In the genomic region with DNA sequence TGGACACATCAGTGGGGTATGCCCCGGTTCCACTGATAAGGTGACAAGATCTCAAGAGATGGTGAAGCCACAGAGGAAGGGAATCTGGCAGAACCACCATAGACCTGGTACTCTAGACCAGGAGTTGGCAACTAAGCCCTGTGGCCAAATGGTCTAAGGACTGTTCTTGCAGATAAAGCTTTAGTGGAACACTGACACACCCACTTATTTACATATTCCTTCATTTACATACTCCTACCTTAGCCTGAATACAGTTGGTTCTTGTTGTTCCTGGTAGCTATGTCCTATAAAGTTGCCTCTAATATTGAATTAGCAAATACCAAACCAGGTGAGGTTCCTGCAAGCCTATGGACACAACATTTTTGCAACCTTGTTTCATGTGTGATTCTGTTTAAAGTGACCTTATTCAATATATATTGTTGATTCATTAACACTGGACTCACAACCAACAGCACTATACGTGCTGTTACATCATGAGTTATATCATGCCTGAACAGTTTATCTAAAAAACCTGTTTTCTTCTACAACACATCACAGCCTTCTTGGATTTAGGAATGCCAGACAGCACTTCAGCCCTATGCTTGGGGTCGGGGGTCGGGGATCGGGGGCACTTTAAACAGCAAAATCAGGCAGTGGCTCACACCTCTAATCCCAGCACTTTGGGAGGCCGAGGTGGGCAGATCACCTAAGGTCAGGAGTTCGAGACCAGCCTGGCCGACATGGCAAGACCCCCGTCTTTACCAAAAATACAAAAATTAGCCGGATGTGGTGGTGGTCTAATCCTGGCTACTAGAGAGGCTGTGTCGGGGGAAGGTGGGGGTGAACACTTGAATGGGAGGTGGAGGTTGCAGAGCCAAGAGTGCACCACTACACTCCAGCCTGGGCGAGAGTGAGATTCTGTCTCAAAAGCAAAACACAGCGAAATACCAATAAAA, we compare ENCODE assay signal across 1 cellular context.
TF ChIP-seq lines count a peak whose summit lies in the region.

No MANE protein-coding gene starts in this region.

TF ChIP-seq in K562, 482 proteins besides CTCF, POLR2A, EP300 and RAD21 (continues in another document):
- TF ChIP-seq HDGF (IDR thresholded peaks at IDR 0.05) (no peak), KLF13 (tag; IDR thresholded peaks at IDR 0.05; ENCODE audit: borderline replicate concordance, low read depth) (peak; percentile 73; the same call in 1 of the 2 replicates), EP400 (IDR thresholded peaks at IDR 0.05) (peak; percentile 13; the same call in 1 of the 2 replicates), OTX1 (CRISPR knock-in tag; IDR thresholded peaks at IDR 0.05) (0 out of 2 replicates have a peak, but pooled peaks have one; percentile 47), CCAR2 (IDR thresholded peaks at IDR 0.05; ENCODE audit: low read depth, low read length) (no peak), CREM (IDR thresholded peaks at IDR 0.05; ENCODE audit: low read depth) (0 out of 2 replicates have a peak, but pooled peaks have one; percentile 11), PML (IDR thresholded peaks at IDR 0.05; ENCODE audit: low read length) (peak; percentile 97), HDAC2 (IDR thresholded peaks at IDR 0.05) (peak; percentile 55; the same call in 1 of the 2 replicates), ATF7 (IDR thresholded peaks at IDR 0.05) (peak; percentile 52; the same call in 1 of the 2 replicates), DPF2 (IDR thresholded peaks at IDR 0.05) (peak; percentile 64), CC2D1A (IDR thresholded peaks at IDR 0.05) (no peak), MXI1 (IDR thresholded peaks at IDR 0.05; ENCODE audit: low read depth, low read length) (no peak), SREBF1 (IDR thresholded peaks at IDR 0.05; ENCODE audit: borderline replicate concordance, low read depth, low read length) (no peak), SUPT5H (IDR thresholded peaks at IDR 0.05) (peak; percentile 61; the same call in 1 of the 2 replicates), HMG20A (CRISPR knock-in tag; conservative IDR thresholded peaks at IDR 0.05) (no peak), THRAP3 (IDR thresholded peaks at IDR 0.05; ENCODE audit: borderline replicate concordance) (no peak), CREBBP (IDR thresholded peaks at IDR 0.05; ENCODE audit: low read depth, low read length) (no peak), ZNF76 (CRISPR knock-in tag; IDR thresholded peaks at IDR 0.05; ENCODE audit: borderline replicate concordance) (no peak), ZBTB17 (CRISPR knock-in tag; IDR thresholded peaks at IDR 0.05) (0 out of 2 replicates have a peak, but pooled peaks have one; percentile 35), NR2C2 (CRISPR knock-in tag; IDR thresholded peaks at IDR 0.05) (no peak), NR2C2 (tag; IDR thresholded peaks at IDR 0.05) (peak; percentile 55; the same call in 1 of the 2 replicates), MBD2 (IDR thresholded peaks at IDR 0.05; ENCODE audit: borderline replicate concordance, low read depth) (peak; percentile 33; the same call in 1 of the 2 replicates), NCOA1 (IDR thresholded peaks at IDR 0.05; ENCODE audit: low read depth) (no peak), SNIP1 (IDR thresholded peaks at IDR 0.05; ENCODE audit: low read depth) (no peak), MYC (IDR thresholded peaks at IDR 0.05; ENCODE audit: low read depth, low read length) (0 out of 2 replicates have a peak, but pooled peaks have one; percentile 16), MYC (CRISPR knock-in tag; IDR thresholded peaks at IDR 0.05; ENCODE audit: borderline replicate concordance, low read depth) (no peak)
- TF ChIP-seq, protein P1, sequence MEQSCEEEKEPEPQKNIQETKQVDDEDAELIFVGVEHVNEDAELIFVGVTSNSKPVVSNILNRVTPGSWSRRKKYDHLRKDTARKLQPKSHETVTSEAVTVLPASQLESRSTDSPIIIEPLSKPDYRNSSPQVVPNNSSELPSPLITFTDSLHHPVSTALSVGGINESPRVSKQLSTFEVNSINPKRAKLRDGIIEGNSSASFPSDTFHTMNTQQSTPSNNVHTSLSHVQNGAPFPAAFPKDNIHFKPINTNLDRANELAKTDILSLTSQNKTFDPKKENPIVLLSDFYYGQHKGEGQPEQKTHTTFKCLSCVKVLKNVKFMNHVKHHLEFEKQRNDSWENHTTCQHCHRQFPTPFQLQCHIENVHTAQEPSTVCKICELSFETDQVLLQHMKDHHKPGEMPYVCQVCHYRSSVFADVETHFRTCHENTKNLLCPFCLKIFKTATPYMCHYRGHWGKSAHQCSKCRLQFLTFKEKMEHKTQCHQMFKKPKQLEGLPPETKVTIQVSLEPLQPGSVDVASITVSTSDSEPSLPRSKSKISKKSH (CRISPR knock-in tag; IDR thresholded peaks at IDR 0.05), result no peak
- TF ChIP-seq, protein P2, sequence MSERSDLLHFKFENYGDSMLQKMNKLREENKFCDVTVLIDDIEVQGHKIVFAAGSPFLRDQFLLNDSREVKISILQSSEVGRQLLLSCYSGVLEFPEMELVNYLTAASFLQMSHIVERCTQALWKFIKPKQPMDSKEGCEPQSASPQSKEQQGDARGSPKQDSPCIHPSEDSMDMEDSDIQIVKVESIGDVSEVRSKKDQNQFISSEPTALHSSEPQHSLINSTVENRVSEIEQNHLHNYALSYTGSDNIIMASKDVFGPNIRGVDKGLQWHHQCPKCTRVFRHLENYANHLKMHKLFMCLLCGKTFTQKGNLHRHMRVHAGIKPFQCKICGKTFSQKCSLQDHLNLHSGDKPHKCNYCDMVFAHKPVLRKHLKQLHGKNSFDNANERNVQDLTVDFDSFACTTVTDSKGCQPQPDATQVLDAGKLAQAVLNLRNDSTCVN (CRISPR knock-in tag; IDR thresholded peaks at IDR 0.05), result peak; percentile 72; the same call in 1 of the 2 replicates
- TF ChIP-seq, protein P3, sequence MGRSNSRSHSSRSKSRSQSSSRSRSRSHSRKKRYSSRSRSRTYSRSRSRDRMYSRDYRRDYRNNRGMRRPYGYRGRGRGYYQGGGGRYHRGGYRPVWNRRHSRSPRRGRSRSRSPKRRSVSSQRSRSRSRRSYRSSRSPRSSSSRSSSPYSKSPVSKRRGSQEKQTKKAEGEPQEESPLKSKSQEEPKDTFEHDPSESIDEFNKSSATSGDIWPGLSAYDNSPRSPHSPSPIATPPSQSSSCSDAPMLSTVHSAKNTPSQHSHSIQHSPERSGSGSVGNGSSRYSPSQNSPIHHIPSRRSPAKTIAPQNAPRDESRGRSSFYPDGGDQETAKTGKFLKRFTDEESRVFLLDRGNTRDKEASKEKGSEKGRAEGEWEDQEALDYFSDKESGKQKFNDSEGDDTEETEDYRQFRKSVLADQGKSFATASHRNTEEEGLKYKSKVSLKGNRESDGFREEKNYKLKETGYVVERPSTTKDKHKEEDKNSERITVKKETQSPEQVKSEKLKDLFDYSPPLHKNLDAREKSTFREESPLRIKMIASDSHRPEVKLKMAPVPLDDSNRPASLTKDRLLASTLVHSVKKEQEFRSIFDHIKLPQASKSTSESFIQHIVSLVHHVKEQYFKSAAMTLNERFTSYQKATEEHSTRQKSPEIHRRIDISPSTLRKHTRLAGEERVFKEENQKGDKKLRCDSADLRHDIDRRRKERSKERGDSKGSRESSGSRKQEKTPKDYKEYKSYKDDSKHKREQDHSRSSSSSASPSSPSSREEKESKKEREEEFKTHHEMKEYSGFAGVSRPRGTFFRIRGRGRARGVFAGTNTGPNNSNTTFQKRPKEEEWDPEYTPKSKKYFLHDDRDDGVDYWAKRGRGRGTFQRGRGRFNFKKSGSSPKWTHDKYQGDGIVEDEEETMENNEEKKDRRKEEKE (IDR thresholded peaks at IDR 0.05; ENCODE audit: borderline replicate concordance in 1 of 2, control insufficient read depth in 1 of 2, low read depth in 2 of 2, low read length in 1 of 2), result peak in 1 of 2 experiments; percentile 94; a peak in 2 of 4 replicates
- TF ChIP-seq, protein P4, sequence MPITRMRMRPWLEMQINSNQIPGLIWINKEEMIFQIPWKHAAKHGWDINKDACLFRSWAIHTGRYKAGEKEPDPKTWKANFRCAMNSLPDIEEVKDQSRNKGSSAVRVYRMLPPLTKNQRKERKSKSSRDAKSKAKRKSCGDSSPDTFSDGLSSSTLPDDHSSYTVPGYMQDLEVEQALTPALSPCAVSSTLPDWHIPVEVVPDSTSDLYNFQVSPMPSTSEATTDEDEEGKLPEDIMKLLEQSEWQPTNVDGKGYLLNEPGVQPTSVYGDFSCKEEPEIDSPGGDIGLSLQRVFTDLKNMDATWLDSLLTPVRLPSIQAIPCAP (CRISPR knock-in tag; IDR thresholded peaks at IDR 0.05; ENCODE audit: borderline replicate concordance), result no peak
- TF ChIP-seq, protein P5, sequence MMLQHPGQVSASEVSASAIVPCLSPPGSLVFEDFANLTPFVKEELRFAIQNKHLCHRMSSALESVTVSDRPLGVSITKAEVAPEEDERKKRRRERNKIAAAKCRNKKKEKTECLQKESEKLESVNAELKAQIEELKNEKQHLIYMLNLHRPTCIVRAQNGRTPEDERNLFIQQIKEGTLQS (IDR thresholded peaks at IDR 0.05), result peak; percentile 49; the same call in 1 of the 2 replicates
- TF ChIP-seq, protein P5 (CRISPR knock-in tag; conservative IDR thresholded peaks at IDR 0.05), result 0 out of 2 replicates have a peak, but pooled peaks have one; percentile 26
- TF ChIP-seq, protein P6, sequence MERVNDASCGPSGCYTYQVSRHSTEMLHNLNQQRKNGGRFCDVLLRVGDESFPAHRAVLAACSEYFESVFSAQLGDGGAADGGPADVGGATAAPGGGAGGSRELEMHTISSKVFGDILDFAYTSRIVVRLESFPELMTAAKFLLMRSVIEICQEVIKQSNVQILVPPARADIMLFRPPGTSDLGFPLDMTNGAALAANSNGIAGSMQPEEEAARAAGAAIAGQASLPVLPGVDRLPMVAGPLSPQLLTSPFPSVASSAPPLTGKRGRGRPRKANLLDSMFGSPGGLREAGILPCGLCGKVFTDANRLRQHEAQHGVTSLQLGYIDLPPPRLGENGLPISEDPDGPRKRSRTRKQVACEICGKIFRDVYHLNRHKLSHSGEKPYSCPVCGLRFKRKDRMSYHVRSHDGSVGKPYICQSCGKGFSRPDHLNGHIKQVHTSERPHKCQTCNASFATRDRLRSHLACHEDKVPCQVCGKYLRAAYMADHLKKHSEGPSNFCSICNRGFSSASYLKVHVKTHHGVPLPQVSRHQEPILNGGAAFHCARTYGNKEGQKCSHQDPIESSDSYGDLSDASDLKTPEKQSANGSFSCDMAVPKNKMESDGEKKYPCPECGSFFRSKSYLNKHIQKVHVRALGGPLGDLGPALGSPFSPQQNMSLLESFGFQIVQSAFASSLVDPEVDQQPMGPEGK (CRISPR knock-in tag; IDR thresholded peaks at IDR 0.05; ENCODE audit: borderline replicate concordance), result no peak
- TF ChIP-seq, protein P7, sequence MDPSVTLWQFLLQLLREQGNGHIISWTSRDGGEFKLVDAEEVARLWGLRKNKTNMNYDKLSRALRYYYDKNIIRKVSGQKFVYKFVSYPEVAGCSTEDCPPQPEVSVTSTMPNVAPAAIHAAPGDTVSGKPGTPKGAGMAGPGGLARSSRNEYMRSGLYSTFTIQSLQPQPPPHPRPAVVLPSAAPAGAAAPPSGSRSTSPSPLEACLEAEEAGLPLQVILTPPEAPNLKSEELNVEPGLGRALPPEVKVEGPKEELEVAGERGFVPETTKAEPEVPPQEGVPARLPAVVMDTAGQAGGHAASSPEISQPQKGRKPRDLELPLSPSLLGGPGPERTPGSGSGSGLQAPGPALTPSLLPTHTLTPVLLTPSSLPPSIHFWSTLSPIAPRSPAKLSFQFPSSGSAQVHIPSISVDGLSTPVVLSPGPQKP (CRISPR knock-in tag; IDR thresholded peaks at IDR 0.05), result no peak
- TF ChIP-seq, protein P8, sequence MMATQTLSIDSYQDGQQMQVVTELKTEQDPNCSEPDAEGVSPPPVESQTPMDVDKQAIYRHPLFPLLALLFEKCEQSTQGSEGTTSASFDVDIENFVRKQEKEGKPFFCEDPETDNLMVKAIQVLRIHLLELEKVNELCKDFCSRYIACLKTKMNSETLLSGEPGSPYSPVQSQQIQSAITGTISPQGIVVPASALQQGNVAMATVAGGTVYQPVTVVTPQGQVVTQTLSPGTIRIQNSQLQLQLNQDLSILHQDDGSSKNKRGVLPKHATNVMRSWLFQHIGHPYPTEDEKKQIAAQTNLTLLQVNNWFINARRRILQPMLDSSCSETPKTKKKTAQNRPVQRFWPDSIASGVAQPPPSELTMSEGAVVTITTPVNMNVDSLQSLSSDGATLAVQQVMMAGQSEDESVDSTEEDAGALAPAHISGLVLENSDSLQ (IDR thresholded peaks at IDR 0.05), result no peak
- TF ChIP-seq, protein P9, sequence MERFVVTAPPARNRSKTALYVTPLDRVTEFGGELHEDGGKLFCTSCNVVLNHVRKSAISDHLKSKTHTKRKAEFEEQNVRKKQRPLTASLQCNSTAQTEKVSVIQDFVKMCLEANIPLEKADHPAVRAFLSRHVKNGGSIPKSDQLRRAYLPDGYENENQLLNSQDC (CRISPR knock-in tag; IDR thresholded peaks at IDR 0.05), result peak; percentile 64; the same call in 1 of the 2 replicates
- TF ChIP-seq, protein P10, sequence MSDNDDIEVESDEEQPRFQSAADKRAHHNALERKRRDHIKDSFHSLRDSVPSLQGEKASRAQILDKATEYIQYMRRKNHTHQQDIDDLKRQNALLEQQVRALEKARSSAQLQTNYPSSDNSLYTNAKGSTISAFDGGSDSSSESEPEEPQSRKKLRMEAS (CRISPR knock-in tag; IDR thresholded peaks at IDR 0.05), result 0 out of 2 replicates have a peak, but pooled peaks have one; percentile 1
- TF ChIP-seq, protein P11, sequence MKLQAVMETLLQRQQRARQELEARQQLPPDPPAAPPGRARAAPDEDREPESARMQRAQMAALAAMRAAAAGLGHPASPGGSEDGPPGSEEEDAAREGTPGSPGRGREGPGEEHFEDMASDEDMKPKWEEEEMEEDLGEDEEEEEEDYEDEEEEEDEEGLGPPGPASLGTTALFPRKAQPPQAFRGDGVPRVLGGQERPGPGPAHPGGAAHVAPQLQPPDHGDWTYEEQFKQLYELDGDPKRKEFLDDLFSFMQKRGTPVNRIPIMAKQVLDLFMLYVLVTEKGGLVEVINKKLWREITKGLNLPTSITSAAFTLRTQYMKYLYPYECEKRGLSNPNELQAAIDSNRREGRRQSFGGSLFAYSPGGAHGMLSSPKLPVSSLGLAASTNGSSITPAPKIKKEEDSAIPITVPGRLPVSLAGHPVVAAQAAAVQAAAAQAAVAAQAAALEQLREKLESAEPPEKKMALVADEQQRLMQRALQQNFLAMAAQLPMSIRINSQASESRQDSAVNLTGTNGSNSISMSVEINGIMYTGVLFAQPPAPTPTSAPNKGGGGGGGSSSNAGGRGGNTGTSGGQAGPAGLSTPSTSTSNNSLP (IDR thresholded peaks at IDR 0.05; ENCODE audit: borderline replicate concordance, low read depth, low read length), result 0 out of 2 replicates have a peak, but pooled peaks have one; percentile 41
